ENCODE assay signal across 24 cellular contexts in genomic region chr17:63629627-63630026, GRCh38. TPM values are rescaled to one million over a fixed set of nuclear protein-coding genes. Genes with fewer than 3 reads are reported as not detected.
A peak's percentile ranks its signal among the peaks of the same experiment; 100 is the strongest.
DNase-seq lines count a peak whose midpoint lies in the region; ATAC-seq, FAIRE-seq and TF ChIP-seq lines count a peak whose summit lies in the region.
"Had no signal": no experiment of that assay in that cellular context is flagged by ENCODE, and none has a peak within 500 bp of the region (broad histone marks: within the 10 kb centered on the region; RNA-seq: fewer than 3 reads in every experiment).

No MANE protein-coding gene starts in this region.

- no peak for TF ChIP-seq EP300 in A549 (IDR thresholded peaks at IDR 0.05)

- POLR2A ChIA-PET in A549 (lab: Yijun Ruan, JAX), result no interaction called here

- FAIRE-seq in A549 (lab: Jason Lieb, UNC), result peak; percentile 28
- no peak for FAIRE-seq in bronchial epithelial cell (lab: Jason Lieb, UNC)
- FAIRE-seq: keratinocyte had no signal

- 91% methylated on average over 1 of the region's 1 CpG for WGBS in A549 (ENCODE audit: missing lambda C conversion rate)
- WGBS in adrenal gland, 4 donors, result 67 to 80% (median 75%) methylated on average over 1 of the region's 1 CpG

- no peak for DNase-seq in A549 (ENCODE audit: low read depth in 1 of 2, low spot score in 1 of 2)
- DNase-seq in bronchial epithelial cell (ENCODE audit: low read depth), result peak; percentile 42
- DNase-seq in left cardiac atrium, result no peak
- no peak for DNase-seq in COLO829 (ENCODE audit: low spot score)
- DNase-seq in activated T-cell treated with anti-CD3 and anti-CD28 coated beads, Interleukin-2, amount 50 U/mL, for 48 hours, result no peak
- DNase-seq in adrenal gland, result no peak
- DNase-seq: activated B cell treated with CpG ODN at 0.5 μM for 24 hours; activated CD8-positive, alpha-beta memory T cell treated with anti-CD3 and anti-CD28 coated beads, Interleukin-2, amount 10 ng/mL, durations not matched to agents 7 days and 5 days; activated naive CD4-positive, alpha-beta T cell treated with anti-CD3 and anti-CD28 coated beads for 36 hours; CD8-positive, alpha-beta memory T cell; colonic mucosa; endodermal cell; GOT3; NCI-H1092 treated with DMSO at 0.1 percent for 48 hours; NCI-H187 treated with DMSO at 0.1 percent for 48 hours; NCI-H2171 treated with DMSO at 0.1 percent for 48 hours; NCI-H510A treated with DMSO at 0.1 percent for 48 hours; SIG-M5; stimulated activated naive CD8-positive, alpha-beta T cell treated with anti-CD3 and anti-CD28 coated beads, Interleukin-15, amount 100 ng/mL, for 72 hours had no signal

- H3K4me1 ChIP-seq in A549 (no peaks in the 10 kb centered on the region), neutrophil (ENCODE audit: control insufficient read depth in 1 of 2, insufficient read depth in 1 of 2, low read depth in 1 of 2, low read length in 1 of 2) (peaks cover 43 to 58% of the 10 kb centered on the region in 2 experiments), adrenal gland (replicated peaks in 1 of 2) (peaks cover 0 to 78% of the 10 kb centered on the region in 2 donors)
- H3K4me1 ChIP-seq: colonic mucosa had no signal

- H3K36me3 ChIP-seq in bronchial epithelial cell (ENCODE audit: control insufficient read depth, insufficient read depth, low read length) (peaks cover 2% of the 10 kb centered on the region), neutrophil (peaks cover 38% of the 10 kb centered on the region), adrenal gland (replicated peaks in 1 of 2) (peaks cover 0 to 8% of the 10 kb centered on the region in 2 donors)
- H3K36me3 ChIP-seq: neural progenitor cell had no signal

- ATAC-seq in A549 (no peak), left cardiac atrium (peak; percentile 39 to 52), GM21528 (IDR thresholded peaks at IDR 0.05; ENCODE audit: low FRiP score, unreplicated experiment) (no peak)
- ATAC-seq: activated CD8-positive, alpha-beta memory T cell treated with anti-CD3 and anti-CD28 coated beads, Interleukin-2, amount 10 ng/mL, durations not matched to agents 7 days and 5 days; stimulated activated naive CD8-positive, alpha-beta T cell treated with anti-CD3 and anti-CD28 coated beads, Interleukin-15, amount 100 ng/mL, for 72 hours had no signal

- no peak overlapping the region for H3K4me2 ChIP-seq in A549
- H3K4me2 ChIP-seq: neural progenitor cell had no signal

- TF ChIP-seq CTCF in A549 (IDR thresholded peaks at IDR 0.05), result no peak
- TF ChIP-seq CTCF in bronchial epithelial cell (IDR thresholded peaks at IDR 0.05; ENCODE audit: insufficient read depth, low read length, severe bottlenecking), result no peak
- no peak for TF ChIP-seq CTCF in neutrophil (IDR thresholded peaks at IDR 0.05)
- TF ChIP-seq CTCF in adrenal gland (IDR thresholded peaks at IDR 0.05), result no peak

- intact Hi-C loops in left cardiac atrium (cut with DNase I), result no loop called here
- intact Hi-C loops in adrenal gland (cut with DNase I), result loop anchor here in 1 of 2 donors (10.0 kb wide), 1 partner anchor 65 kb away; no protein-coding TSS in a partner anchor

- H3K4me3 ChIP-seq in A549 (no peak overlapping the region), bronchial epithelial cell (ENCODE audit: low read depth, low read length) (no peak overlapping the region), neutrophil (ENCODE audit: low read depth in 1 of 2, low read length in 1 of 2) (no peak overlapping the region), adrenal gland (no peak overlapping the region)
- H3K4me3 ChIP-seq: colonic mucosa, neural progenitor cell, skin epidermis had no signal

- CTCF ChIA-PET in A549 (lab: Yijun Ruan, JAX), result interaction anchor here (1.1 to 2.6 kb wide), 3 partner anchors 9 to 17 kb away, joined by 3 to 18 read pairs (median 5); no protein-coding TSS in a partner anchor

- H3K27me3 ChIP-seq in bronchial epithelial cell (ENCODE audit: control insufficient read depth, insufficient read depth, low read length), result no peaks in the 10 kb centered on the region
- no peaks in the 10 kb centered on the region for H3K27me3 ChIP-seq in neutrophil
- no peaks in the 10 kb centered on the region for H3K27me3 ChIP-seq in adrenal gland
- H3K27me3 ChIP-seq: colonic mucosa, neural progenitor cell had no signal

- no peaks in the 10 kb centered on the region for H3K9me3 ChIP-seq in A549
- H3K9me3 ChIP-seq in neutrophil, result no peaks in the 10 kb centered on the region
- H3K9me3 ChIP-seq in adrenal gland (replicated peaks in 1 of 3), result no peaks in the 10 kb centered on the region
- H3K9me3 ChIP-seq: colonic mucosa had no signal

- TF ChIP-seq POLR2A in A549 (IDR thresholded peaks at IDR 0.05; ENCODE audit: low read length) (no peak), adrenal gland (IDR thresholded peaks at IDR 0.05) (no peak)

- H3K27ac ChIP-seq in A549, result no peak overlapping the region
- peak overlapping the region; percentile 7 for H3K27ac ChIP-seq in neutrophil
- peak overlapping the region in 1 of 5 donors; percentile 4 for H3K27ac ChIP-seq in adrenal gland
- H3K27ac ChIP-seq: colonic mucosa, neural progenitor cell had no signal

- no peak for TF ChIP-seq RAD21 in A549 (conservative IDR thresholded peaks at IDR 0.05 in 1 of 2, IDR thresholded peaks at IDR 0.05 in 1 of 2)

TF ChIP-seq in A549, 52 proteins besides CTCF, POLR2A, EP300 and RAD21:
- TF ChIP-seq KDM5A (IDR thresholded peaks at IDR 0.05) (no peak), TP53 (CRISPR knock-in tag; IDR thresholded peaks at IDR 0.05) (no peak), HOXA7 (CRISPR knock-in tag; IDR thresholded peaks at IDR 0.05) (no peak), ATOH8 (CRISPR knock-in tag; IDR thresholded peaks at IDR 0.05; ENCODE audit: low read depth) (no peak), ZC3H11A (IDR thresholded peaks at IDR 0.05) (no peak), NFE2L2 (conservative IDR thresholded peaks at IDR 0.05; ENCODE audit: low read length) (no peak), CEBPB (IDR thresholded peaks at IDR 0.05) (no peak), POLR2AphosphoS2 (conservative IDR thresholded peaks at IDR 0.05; ENCODE audit: low read length) (no peak), KDM1A (IDR thresholded peaks at IDR 0.05; ENCODE audit: low read depth) (no peak), HEYL (CRISPR knock-in tag; IDR thresholded peaks at IDR 0.05) (no peak), JUN (IDR thresholded peaks at IDR 0.05) (no peak), ELK1 (IDR thresholded peaks at IDR 0.05; ENCODE audit: low read depth, low read length) (no peak), CHD4 (IDR thresholded peaks at IDR 0.05; ENCODE audit: borderline replicate concordance) (no peak), EHMT2 (IDR thresholded peaks at IDR 0.05; ENCODE audit: low read depth) (no peak)

RNA-seq across cellular contexts. Expression of gene MAP3K3, which starts 7.4 kb away (rescaled TPM):
- 10.8 and 12.6 TPM in 2 replicates for polyA plus RNA-seq in A549 (2011; rRNA removed)
- 13.8 and 15.6 TPM in 2 replicates for polyA plus RNA-seq in A549 (2012; cell fraction: cytosol; rRNA removed)
- polyA plus RNA-seq in A549 (2012; cell fraction: nucleus; rRNA removed), result 29.0 and 32.0 TPM in 2 replicates
- 10.9 to 12.6 TPM (median 11.2 TPM) in 3 replicates for polyA plus RNA-seq in A549 (2017; fragmentation: RNase III; extraction: RNeasy Plus Mini Kit Qiagen cat#74134 plus additional on column Dnase treatment)
- 21.6 and 22.2 TPM in 2 replicates for polyA minus RNA-seq in A549 (2011; rRNA and poly(A)+ RNA removed)
- 10.1 and 11.1 TPM in 2 replicates for total RNA-seq in bronchial epithelial cell
- total RNA-seq in left cardiac atrium, result 10 to 100 TPM; 38.2 to 45.3 TPM
- 10 to 100 TPM; 21.2 to 47.1 (median 36.8) TPM for total RNA-seq in adrenal gland
- 10 to 100 TPM; 11.6 to 32.3 (median 15.6) TPM for polyA plus RNA-seq in adrenal gland

RNA-seq across cellular contexts. Expression of gene TACO1, which starts 28.9 kb away (rescaled TPM):
- polyA plus RNA-seq in A549 (2011; rRNA removed) (38.0 and 49.9 TPM in 2 replicates), A549 (2017; fragmentation: RNase III; extraction: RNeasy Plus Mini Kit Qiagen cat#74134 plus additional on column Dnase treatment) (47.1 to 49.2 TPM (median 49.1 TPM) in 3 replicates), adrenal gland (10 to 100 TPM; 15.4 to 32.1 (median 19.1) TPM)
- polyA plus RNA-seq in A549 (2012; cell fraction: cytosol; rRNA removed), result 59.8 and 66.8 TPM in 2 replicates
- polyA plus RNA-seq in A549 (2012; cell fraction: nucleus; rRNA removed), result 33.7 and 35.7 TPM in 2 replicates
- polyA minus RNA-seq in A549 (2011; rRNA and poly(A)+ RNA removed), result 28.0 and 31.7 TPM in 2 replicates
- total RNA-seq in bronchial epithelial cell (11.5 and 11.6 TPM in 2 replicates), left cardiac atrium (10 to 100 TPM; 32.4 to 33.6 TPM), adrenal gland (10 to 100 TPM; 16.2 to 29.0 (median 25.9) TPM)

Comparison
In these comparisons a context has a peak if more than half of its experiments do, and no peak if none do; other contexts are left out.
1. ATAC-seq: peak in left cardiac atrium (2 of 2); none in A549 (0 of 2) and GM21528 (single experiment).